Comparison of ENCODE assay signal across 1 cellular context in the genomic region with DNA sequence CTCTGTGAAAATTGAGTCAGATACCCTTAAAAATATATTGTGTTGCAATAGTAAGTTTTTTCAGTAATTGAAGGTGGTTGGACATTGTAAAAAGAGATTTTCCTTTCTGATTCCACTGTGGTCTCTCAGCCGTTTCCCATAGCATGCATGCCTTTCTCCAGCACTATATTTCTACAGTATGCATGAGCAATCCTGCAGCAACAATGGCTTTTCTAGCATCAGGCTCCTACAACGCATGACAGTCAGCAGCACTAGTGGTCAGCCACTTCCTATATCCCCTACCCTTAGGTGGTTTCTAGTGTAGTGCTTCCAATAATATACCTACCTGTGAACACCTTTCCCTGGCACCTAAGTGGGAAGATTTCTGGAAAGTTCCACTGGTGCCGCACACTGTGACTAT.
TF ChIP-seq lines count a peak whose summit lies in the region.

No MANE protein-coding gene starts in this region.

TF ChIP-seq in SK-N-SH, 30 proteins besides CTCF, POLR2A, EP300 and RAD21 (continued from another document):
- TF ChIP-seq, protein P1, sequence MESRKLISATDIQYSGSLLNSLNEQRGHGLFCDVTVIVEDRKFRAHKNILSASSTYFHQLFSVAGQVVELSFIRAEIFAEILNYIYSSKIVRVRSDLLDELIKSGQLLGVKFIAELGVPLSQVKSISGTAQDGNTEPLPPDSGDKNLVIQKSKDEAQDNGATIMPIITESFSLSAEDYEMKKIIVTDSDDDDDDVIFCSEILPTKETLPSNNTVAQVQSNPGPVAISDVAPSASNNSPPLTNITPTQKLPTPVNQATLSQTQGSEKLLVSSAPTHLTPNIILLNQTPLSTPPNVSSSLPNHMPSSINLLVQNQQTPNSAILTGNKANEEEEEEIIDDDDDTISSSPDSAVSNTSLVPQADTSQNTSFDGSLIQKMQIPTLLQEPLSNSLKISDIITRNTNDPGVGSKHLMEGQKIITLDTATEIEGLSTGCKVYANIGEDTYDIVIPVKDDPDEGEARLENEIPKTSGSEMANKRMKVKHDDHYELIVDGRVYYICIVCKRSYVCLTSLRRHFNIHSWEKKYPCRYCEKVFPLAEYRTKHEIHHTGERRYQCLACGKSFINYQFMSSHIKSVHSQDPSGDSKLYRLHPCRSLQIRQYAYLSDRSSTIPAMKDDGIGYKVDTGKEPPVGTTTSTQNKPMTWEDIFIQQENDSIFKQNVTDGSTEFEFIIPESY (IDR thresholded peaks at IDR 0.05; ENCODE audit: borderline replicate concordance, low read depth) = no peak
- TF ChIP-seq MXI1 (IDR thresholded peaks at IDR 0.05; ENCODE audit: low read depth, low read length) = no peak
